ENCODE assay signal across 9 cellular contexts in the genomic region with DNA sequence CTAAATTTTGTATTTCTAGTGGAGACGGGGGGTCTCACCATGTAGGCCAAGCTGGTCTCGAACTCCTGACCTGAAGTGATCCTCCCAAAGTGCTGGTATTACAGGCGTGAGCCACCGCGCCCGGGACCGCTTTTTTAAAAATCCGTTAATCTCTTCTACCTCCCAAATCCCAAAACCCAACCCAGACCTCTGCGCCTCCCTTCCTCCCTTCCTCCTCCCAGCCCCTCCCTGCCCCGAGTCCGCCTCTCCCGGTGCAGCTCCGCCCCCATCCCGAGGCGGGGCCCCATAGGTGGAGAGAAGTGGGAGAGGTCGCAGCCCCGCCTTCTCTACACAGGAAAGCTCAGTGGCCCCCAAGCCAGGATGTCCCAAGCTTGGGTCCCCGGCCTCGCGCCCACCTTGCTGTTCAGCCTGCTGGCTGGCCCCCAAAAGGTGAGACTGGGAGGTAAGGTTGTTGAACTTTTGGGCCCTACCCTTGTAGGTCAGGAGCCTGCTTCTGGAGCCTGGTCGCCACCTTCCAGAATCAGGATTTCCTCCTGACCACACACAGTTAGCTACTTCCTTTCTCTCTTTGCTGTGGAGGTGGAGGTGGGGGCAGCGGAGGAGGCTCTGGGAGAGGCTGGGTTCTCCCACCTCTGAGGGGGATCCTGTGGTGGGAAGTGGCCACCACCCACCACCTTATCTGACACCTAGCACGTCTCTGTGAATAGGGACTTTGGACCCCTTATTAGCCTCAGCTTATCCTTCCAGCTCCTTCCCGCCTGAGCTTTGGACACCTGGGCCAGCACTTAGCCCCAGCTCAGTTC. TPM values are rescaled to one million over a fixed set of nuclear protein-coding genes. Genes with fewer than 3 reads are reported as not detected.
A peak's percentile ranks its signal among the peaks of the same experiment; 100 is the strongest.
DNase-seq lines count a peak whose midpoint lies in the region; ATAC-seq, FAIRE-seq and TF ChIP-seq lines count a peak whose summit lies in the region.
"Had no signal": no experiment of that assay in that cellular context is flagged by ENCODE, and none has a peak within 500 bp of the region (broad histone marks: within the 10 kb centered on the region; RNA-seq: fewer than 3 reads in every experiment).

A gene (plus strand): TSS at position 325 of the 803 bp plus-strand sequence. CDS start 36 bp downstream, at position 361.

- DNase-seq in cardiac muscle cell (ENCODE audit: low read depth in 1 of 2, low spot score in 1 of 2) (peak in 1 of 2 donors; percentile 88), cardiac septum (ENCODE audit: low spot score) (no peak), activated B cell treated with CpG ODN at 0.5 μM for 24 hours (peak; percentile 15), kidney (peak; percentile 75), type B pancreatic cell (ENCODE audit: extremely low spot score, unreplicated experiment) (no peak), retina (no peak)

- no peaks in the 10 kb centered on the region for H3K27me3 ChIP-seq in cardiac muscle cell

- peak within 1 kb of the TSS; percentile 41 for H3K4me3 ChIP-seq in cardiac muscle cell
- H3K4me3 ChIP-seq in kidney (ENCODE audit: low read length in 2 of 2): no peak within 1 kb of the TSS

- H3K9me3 ChIP-seq in cardiac muscle cell (ENCODE audit: low read depth) (no peaks in the 10 kb centered on the region), kidney (ENCODE audit: control insufficient read depth in 1 of 2, low read length in 2 of 2) (no peaks in the 10 kb centered on the region)

- intact Hi-C loops in cardiac septum (cut with DNase I) (no loop called here), activated B cell treated with CpG ODN at 0.5 μM for 24 hours (cut with micrococcal nuclease) (no loop called here), kidney (cut with DNase I) (no loop called here)

- no peak for TF ChIP-seq CTCF in cardiac muscle cell (IDR thresholded peaks at IDR 0.05; ENCODE audit: low read depth, low read length)
- no peak for TF ChIP-seq CTCF in activated B cell treated with CpG ODN at 0.5 μM for 24 hours (IDR thresholded peaks at IDR 0.05)
- TF ChIP-seq CTCF in kidney (IDR thresholded peaks at IDR 0.05; ENCODE audit: borderline replicate concordance, extremely low read depth, insufficient read depth): no peak
- TF ChIP-seq CTCF in type B pancreatic cell (conservative IDR thresholded peaks at IDR 0.05): no peak

- FAIRE-seq in kidney (lab: Jason Lieb, UNC): no peak

- ATAC-seq in activated B cell treated with CpG ODN at 0.5 μM for 24 hours (ENCODE audit: low read depth) (no peak), HG02623 (IDR thresholded peaks at IDR 0.05; ENCODE audit: unreplicated experiment) (no peak), GM18867 (IDR thresholded peaks at IDR 0.05; ENCODE audit: unreplicated experiment) (no peak)

- H3K9me3 Mint-ChIP-seq in activated B cell treated with CpG ODN at 0.5 μM for 24 hours: no peaks in the 10 kb centered on the region
- no peaks in the 10 kb centered on the region for H3K9me3 Mint-ChIP-seq in type B pancreatic cell

- POLR2A ChIA-PET in activated B cell treated with CpG ODN at 0.5 μM for 24 hours (lab: Charles Lee): interaction anchor here (1.1 kb wide), 1 partner anchor 74 kb away, joined by 5 read pairs; no protein-coding TSS in a partner anchor

- H3K9ac ChIP-seq in kidney (ENCODE audit: low read length in 2 of 2): no peak within 1 kb of the TSS

- H3K4me3 Mint-ChIP-seq in activated B cell treated with CpG ODN at 0.5 μM for 24 hours: no peak within 1 kb of the TSS
- peak within 1 kb of the TSS; percentile 79 for H3K4me3 Mint-ChIP-seq in type B pancreatic cell

- H3K36me3 Mint-ChIP-seq in activated B cell treated with CpG ODN at 0.5 μM for 24 hours (ENCODE audit: low read depth) (no peaks in the 10 kb centered on the region), type B pancreatic cell (no peaks in the 10 kb centered on the region)

- H3K27ac Mint-ChIP-seq in activated B cell treated with CpG ODN at 0.5 μM for 24 hours: no peak within 1 kb of the TSS
- no peak within 1 kb of the TSS for H3K27ac Mint-ChIP-seq in type B pancreatic cell

- peaks cover 17% of the 10 kb centered on the region for H3K4me1 ChIP-seq in cardiac muscle cell (ENCODE audit: low read depth)
- H3K4me1 ChIP-seq in kidney (ENCODE audit: control insufficient read depth in 1 of 2, insufficient read depth in 1 of 2, low read depth in 1 of 2, low read length in 2 of 2): peaks cover 0 to 4% of the 10 kb centered on the region in 2 donors

- H3K27ac ChIP-seq in cardiac muscle cell (no peak within 1 kb of the TSS), kidney (ENCODE audit: low read depth in 2 of 2, low read length in 2 of 2) (no peak within 1 kb of the TSS)

- H3K27me3 Mint-ChIP-seq in activated B cell treated with CpG ODN at 0.5 μM for 24 hours (peaks cover 42% of the 10 kb centered on the region), type B pancreatic cell (peaks cover 24% of the 10 kb centered on the region)

- CTCF ChIA-PET in activated B cell treated with CpG ODN at 0.5 μM for 24 hours (lab: Charles Lee): interaction anchor here (0.9 to 4.5 kb wide), 7 partner anchors 18 to 159 kb away, joined by 3 to 56 read pairs (median 5); a partner anchor contains a TSS

- H3K4me1 Mint-ChIP-seq in activated B cell treated with CpG ODN at 0.5 μM for 24 hours: peaks cover 9% of the 10 kb centered on the region
- peaks cover 33% of the 10 kb centered on the region for H3K4me1 Mint-ChIP-seq in type B pancreatic cell (ENCODE audit: unreplicated experiment)

- H3K36me3 ChIP-seq in cardiac muscle cell (no peaks in the 10 kb centered on the region), kidney (ENCODE audit: control insufficient read depth in 1 of 2, insufficient read depth in 2 of 2, low read length in 2 of 2) (no peaks in the 10 kb centered on the region)

RNA-seq across cellular contexts. Expression of the gene that starts here (rescaled TPM):
- 14.2 and 30.0 TPM in 2 replicates for total RNA-seq in cardiac muscle cell
- 17.3 and 22.6 TPM in 2 replicates for polyA plus RNA-seq in cardiac muscle cell
- total RNA-seq in cardiac septum: not detected
- not detected in 2 replicates for total RNA-seq in activated B cell treated with CpG ODN at 0.5 μM for 24 hours
- total RNA-seq in kidney: 2.4 TPM
- polyA plus RNA-seq in kidney (ENCODE audit: insufficient read depth, low read depth, low replicate concordance): not detected
- total RNA-seq in type B pancreatic cell (ENCODE audit: low replicate concordance): 1.6 and 1.8 TPM in 2 replicates
- total RNA-seq: temporal lobe had no signal

Comparison
In these comparisons a context has a peak if more than half of its experiments do, and no peak if none do; other contexts are left out.
1. RNA of the gene that starts here (polyA plus RNA-seq): 17.3 to 22.6 TPM in cardiac muscle cell; not detected in kidney (single experiment); every median in the first group is over 10 times any median in the second.
2. Peak in DNase-seq in activated B cell treated with CpG ODN at 0.5 μM for 24 hours; RNA of the gene not detected or under 1 TPM.